35 cellular contexts compared by ENCODE assay signal in genomic region chr2:26660363-26660962, GRCh38. TPM values are rescaled to one million over a fixed set of nuclear protein-coding genes. Genes with fewer than 3 reads are reported as not detected.
"Had no signal": no experiment of that assay in that cellular context is flagged by ENCODE, and none has a peak within 500 bp of the region (broad histone marks: within the 10 kb centered on the region; RNA-seq: fewer than 3 reads in every experiment).

No MANE protein-coding gene starts in this region.

- H3K9me3 ChIP-seq: colonic mucosa, sigmoid colon, thyroid gland had no signal

- H3K36me3 ChIP-seq: colonic mucosa, esophagus muscularis mucosa, heart right ventricle, lower lobe of right lung, ovary, sigmoid colon, stomach, thyroid gland had no signal

- H3K27me3 Mint-ChIP-seq: type B pancreatic cell had no signal

- H3K4me3 Mint-ChIP-seq: dendritic cell treated with granulocyte-macrophage colony-stimulating factor and Interleukin-4, amounts not matched to agents 40 ng/mL and 50 ng/mL, for 4 days; naive thymus-derived CD8-positive, alpha-beta T cell; nephron progenitor cell; stimulated activated effector memory CD8-positive, alpha-beta T cell treated with anti-CD3 and anti-CD28 coated beads, Interleukin-12 subunit alpha, Interleukin-12 subunit beta, amount 100 ng/mL, for 72 hours; type B pancreatic cell had no signal

- H3K27ac Mint-ChIP-seq: dendritic cell treated with granulocyte-macrophage colony-stimulating factor and Interleukin-4, amounts not matched to agents 40 ng/mL and 50 ng/mL, for 4 days; naive thymus-derived CD8-positive, alpha-beta T cell; nephron progenitor cell; stimulated activated effector memory CD8-positive, alpha-beta T cell treated with anti-CD3 and anti-CD28 coated beads, Interleukin-12 subunit alpha, Interleukin-12 subunit beta, amount 100 ng/mL, for 72 hours; type B pancreatic cell had no signal

- DNase-seq: colonic mucosa; effector CD8-positive, alpha-beta T cell; foreskin keratinocyte; glutamatergic neuron; heart right ventricle; hippocampal formation; islet precursor cell; left ventricle myocardium superior; lower lobe of right lung; naive thymus-derived CD8-positive, alpha-beta T cell; nephron progenitor cell; occipital lobe; ovary; posterior cingulate gyrus; psoas muscle; right cardiac atrium; sigmoid colon; stimulated activated CD4-positive, alpha-beta T cell treated with anti-CD3 and anti-CD28 coated beads, Interleukin-2, amount 100 ng/mL, for 24 hours; stimulated activated CD4-positive, alpha-beta T cell treated with anti-CD3 and anti-CD28 coated beads, Interleukin-4, amount 100 ng/mL, for 24 hours; stimulated activated naive CD4-positive, alpha-beta T cell treated with Interleukin-2 at 50 U/mL for 16 hours; stomach; thyroid gland had no signal

- H3K27ac ChIP-seq: colonic mucosa, esophagus muscularis mucosa, foreskin keratinocyte, heart right ventricle, lower lobe of right lung, ovary, psoas muscle, sigmoid colon, stomach, thyroid gland had no signal

- H3K4me3 ChIP-seq: colonic mucosa, esophagus muscularis mucosa, heart right ventricle, lower lobe of right lung, ovary, psoas muscle, sigmoid colon, stomach, thyroid gland had no signal

- H3K4me1 ChIP-seq: colonic mucosa, esophagus muscularis mucosa, foreskin keratinocyte, heart right ventricle, lower lobe of right lung, psoas muscle, sigmoid colon, stomach, thyroid gland had no signal

- FAIRE-seq: endothelial cell of umbilical vein had no signal

- H3K27me3 ChIP-seq: colonic mucosa, esophagus muscularis mucosa, ovary, sigmoid colon, thyroid gland had no signal

- ATAC-seq: foreskin keratinocyte; heart right ventricle; left ventricle myocardium superior; lower lobe of right lung; naive thymus-derived CD8-positive, alpha-beta T cell; psoas muscle; right cardiac atrium; stimulated activated effector memory CD8-positive, alpha-beta T cell treated with anti-CD3 and anti-CD28 coated beads, Interleukin-12 subunit alpha, Interleukin-12 subunit beta, amount 100 ng/mL, for 72 hours had no signal

- H3K36me3 Mint-ChIP-seq: stimulated activated effector memory CD8-positive, alpha-beta T cell treated with anti-CD3 and anti-CD28 coated beads, Interleukin-12 subunit alpha, Interleukin-12 subunit beta, amount 100 ng/mL, for 72 hours; type B pancreatic cell had no signal

- H3K4me1 Mint-ChIP-seq: naive thymus-derived CD8-positive, alpha-beta T cell; nephron progenitor cell; stimulated activated effector memory CD8-positive, alpha-beta T cell treated with anti-CD3 and anti-CD28 coated beads, Interleukin-12 subunit alpha, Interleukin-12 subunit beta, amount 100 ng/mL, for 72 hours had no signal

RNA-seq across cellular contexts. Expression of gene CIB4, which starts 19.3 kb away (rescaled TPM):
- total RNA-seq: colonic mucosa; endothelial cell of umbilical vein; epithelial cell of proximal tubule; esophagus muscularis mucosa; fibroblast of lung; foreskin keratinocyte; heart right ventricle; left ventricle myocardium superior; lower lobe of right lung; mesenteric fat pad; myocyte; naive thymus-derived CD8-positive, alpha-beta T cell; occipital lobe; ovary; psoas muscle; renal cortical epithelial cell; right cardiac atrium; sigmoid colon; skeletal muscle tissue; temporal lobe; urinary bladder had no signal
- polyA plus RNA-seq: endothelial cell of umbilical vein; fibroblast of lung; foreskin keratinocyte; heart right ventricle; naive thymus-derived CD8-positive, alpha-beta T cell; psoas muscle; right cardiac atrium; sigmoid colon; urinary bladder had no signal

RNA-seq across cellular contexts. Expression of gene KCNK3, which starts 32.1 kb away (rescaled TPM):
- total RNA-seq: endothelial cell of umbilical vein; foreskin keratinocyte; naive thymus-derived CD8-positive, alpha-beta T cell had no signal
- polyA plus RNA-seq: endothelial cell of umbilical vein; fibroblast of lung; foreskin keratinocyte; naive thymus-derived CD8-positive, alpha-beta T cell had no signal
